Comparison of ENCODE assay signal across 9 cellular contexts in genomic region chr6:108165714-108166663, GRCh38. TPM values are rescaled to one million over a fixed set of nuclear protein-coding genes. Genes with fewer than 3 reads are reported as not detected.
DNase-seq lines count a peak whose midpoint lies in the region; ATAC-seq lines count a peak whose summit lies in the region.
"Had no signal": no experiment of that assay in that cellular context is flagged by ENCODE, and none has a peak within 500 bp of the region (broad histone marks: within the 10 kb centered on the region; RNA-seq: fewer than 3 reads in every experiment).

Gene NR2E1, plus strand, starts transcription at chr6:108166022. Its CDS starts 744 bp downstream, at chr6:108166766.

- H3K9me3 ChIP-seq in T-helper 17 cell (ENCODE audit: control insufficient read depth, low read length, poor library complexity, severe bottlenecking) = no peaks in the 10 kb centered on the region

- H3K4me1 Mint-ChIP-seq in activated naive CD4-positive, alpha-beta T cell treated with anti-CD3 and anti-CD28 coated beads for 36 hours (ENCODE audit: low read depth) = peaks cover 44% of the 10 kb centered on the region
- H3K4me1 Mint-ChIP-seq in T-helper 17 cell = peaks cover 30% of the 10 kb centered on the region
- H3K4me1 Mint-ChIP-seq in stimulated activated naive B cell treated with anti-CD40 and anti-IgM and Interleukin-4, amounts not matched to agents 10 μg/mL and 1 μg/mL and 100 μg/mL, for 72 hours = peaks cover 38 to 70% of the 10 kb centered on the region in 2 donors

- ATAC-seq in T-helper 17 cell = no peak
- ATAC-seq in stimulated activated naive B cell treated with anti-CD40 and anti-IgM and Interleukin-4, amounts not matched to agents 10 μg/mL and 1 μg/mL and 100 μg/mL, for 72 hours (replicated peaks) = no peak

- H3K9me3 Mint-ChIP-seq in activated naive CD4-positive, alpha-beta T cell treated with anti-CD3 and anti-CD28 coated beads for 36 hours = no peaks in the 10 kb centered on the region
- H3K9me3 Mint-ChIP-seq in stimulated activated naive B cell treated with anti-CD40 and anti-IgM and Interleukin-4, amounts not matched to agents 10 μg/mL and 1 μg/mL and 100 μg/mL, for 72 hours = peaks cover 0 to 1% of the 10 kb centered on the region in 2 donors

- DNase-seq in activated naive CD4-positive, alpha-beta T cell treated with anti-CD3 and anti-CD28 coated beads for 36 hours = no peak
- no peak for DNase-seq in activated naive CD4-positive, alpha-beta T cell treated with Interleukin-2 at 50 U/mL for 16 hours
- no peak for DNase-seq in T-helper 17 cell
- DNase-seq in head of caudate nucleus = peak in 33 of 42 donors; percentile 23 to 77 (median 55)
- no peak for DNase-seq in stimulated activated naive B cell treated with anti-CD40 and anti-IgM and Interleukin-4, amounts not matched to agents 10 μg/mL and 1 μg/mL and 100 μg/mL, for 72 hours
- no peak for DNase-seq in hepatic stellate cell (ENCODE audit: low spot score)
- no peak for DNase-seq in stimulated activated naive CD4-positive, alpha-beta T cell treated with Interleukin-2 at 50 U/mL for 16 hours (lab: John Stamatoyannopoulos, UW)
- no peak for DNase-seq in SKM-1 treated with dmso at 0.1 percent for 144 hours (lab: John Stamatoyannopoulos, UW; ENCODE audit: unreplicated experiment)
- DNase-seq: DMS153 had no signal

- peaks cover 90% of the 10 kb centered on the region for H3K27me3 Mint-ChIP-seq in activated naive CD4-positive, alpha-beta T cell treated with anti-CD3 and anti-CD28 coated beads for 36 hours (ENCODE audit: low read depth)
- peaks cover 94% of the 10 kb centered on the region for H3K27me3 Mint-ChIP-seq in T-helper 17 cell
- peaks cover 85 to 99% of the 10 kb centered on the region in 2 donors for H3K27me3 Mint-ChIP-seq in stimulated activated naive B cell treated with anti-CD40 and anti-IgM and Interleukin-4, amounts not matched to agents 10 μg/mL and 1 μg/mL and 100 μg/mL, for 72 hours

- peak within 1 kb of the TSS; percentile 8 for H3K4me3 Mint-ChIP-seq in activated naive CD4-positive, alpha-beta T cell treated with anti-CD3 and anti-CD28 coated beads for 36 hours
- H3K4me3 Mint-ChIP-seq in T-helper 17 cell = peak within 1 kb of the TSS; percentile 72
- H3K4me3 Mint-ChIP-seq in stimulated activated naive B cell treated with anti-CD40 and anti-IgM and Interleukin-4, amounts not matched to agents 10 μg/mL and 1 μg/mL and 100 μg/mL, for 72 hours = peak within 1 kb of the TSS; percentile 64 to 79

- peak within 1 kb of the TSS; percentile 39 for H3K27ac Mint-ChIP-seq in activated naive CD4-positive, alpha-beta T cell treated with anti-CD3 and anti-CD28 coated beads for 36 hours
- no peak within 1 kb of the TSS for H3K27ac Mint-ChIP-seq in T-helper 17 cell
- H3K27ac Mint-ChIP-seq in stimulated activated naive B cell treated with anti-CD40 and anti-IgM and Interleukin-4, amounts not matched to agents 10 μg/mL and 1 μg/mL and 100 μg/mL, for 72 hours = peak within 1 kb of the TSS; percentile 96

- CTCF ChIA-PET in activated naive CD4-positive, alpha-beta T cell treated with anti-CD3 and anti-CD28 coated beads for 36 hours (lab: Charles Lee) = interaction anchor here (1.4 kb wide), 1 partner anchor 326 kb away, joined by 3 read pairs; no protein-coding TSS in a partner anchor

- intact Hi-C loops in activated naive CD4-positive, alpha-beta T cell treated with anti-CD3 and anti-CD28 coated beads for 36 hours (cut with micrococcal nuclease) = loop anchor here (5.0 kb wide), 1 partner anchor 189 kb away; no protein-coding TSS in a partner anchor
- intact Hi-C loops in head of caudate nucleus (cut with DNase I) = loop anchor here (5.0 kb wide), 1 partner anchor 49 kb away; no protein-coding TSS in a partner anchor

- no peaks in the 10 kb centered on the region for H3K36me3 Mint-ChIP-seq in activated naive CD4-positive, alpha-beta T cell treated with anti-CD3 and anti-CD28 coated beads for 36 hours (ENCODE audit: low read depth)
- no peaks in the 10 kb centered on the region for H3K36me3 Mint-ChIP-seq in T-helper 17 cell (ENCODE audit: low read depth)
- H3K36me3 Mint-ChIP-seq in stimulated activated naive B cell treated with anti-CD40 and anti-IgM and Interleukin-4, amounts not matched to agents 10 μg/mL and 1 μg/mL and 100 μg/mL, for 72 hours = peaks cover 6 to 11% of the 10 kb centered on the region in 2 donors

RNA-seq across cellular contexts. Expression of gene NR2E1, which starts in this region (rescaled TPM):
- total RNA-seq in activated naive CD4-positive, alpha-beta T cell treated with anti-CD3 and anti-CD28 coated beads for 36 hours = not detected
- total RNA-seq in T-helper 17 cell = not detected

Comparison
In these comparisons a context has a peak if more than half of its experiments do, and no peak if none do; other contexts are left out.
1. DNase-seq: peak in head of caudate nucleus (33 of 42); none in activated naive CD4-positive, alpha-beta T cell treated with anti-CD3 and anti-CD28 coated beads for 36 hours (single experiment), activated naive CD4-positive, alpha-beta T cell treated with Interleukin-2 at 50 U/mL for 16 hours (single experiment), T-helper 17 cell (0 of 3), stimulated activated naive B cell treated with anti-CD40 and anti-IgM and Interleukin-4, amounts not matched to agents 10 μg/mL and 1 μg/mL and 100 μg/mL, for 72 hours (single experiment), hepatic stellate cell (single experiment), stimulated activated naive CD4-positive, alpha-beta T cell treated with Interleukin-2 at 50 U/mL for 16 hours (single experiment) and SKM-1 treated with dmso at 0.1 percent for 144 hours (single experiment).
2. H3K4me3 Mint-ChIP-seq: peak in every context shown above with its lines; median percentile 72 in T-helper 17 cell; 72 in stimulated activated naive B cell treated with anti-CD40 and anti-IgM and Interleukin-4, amounts not matched to agents 10 μg/mL and 1 μg/mL and 100 μg/mL, for 72 hours; 8 in activated naive CD4-positive, alpha-beta T cell treated with anti-CD3 and anti-CD28 coated beads for 36 hours.